In the genomic region with DNA sequence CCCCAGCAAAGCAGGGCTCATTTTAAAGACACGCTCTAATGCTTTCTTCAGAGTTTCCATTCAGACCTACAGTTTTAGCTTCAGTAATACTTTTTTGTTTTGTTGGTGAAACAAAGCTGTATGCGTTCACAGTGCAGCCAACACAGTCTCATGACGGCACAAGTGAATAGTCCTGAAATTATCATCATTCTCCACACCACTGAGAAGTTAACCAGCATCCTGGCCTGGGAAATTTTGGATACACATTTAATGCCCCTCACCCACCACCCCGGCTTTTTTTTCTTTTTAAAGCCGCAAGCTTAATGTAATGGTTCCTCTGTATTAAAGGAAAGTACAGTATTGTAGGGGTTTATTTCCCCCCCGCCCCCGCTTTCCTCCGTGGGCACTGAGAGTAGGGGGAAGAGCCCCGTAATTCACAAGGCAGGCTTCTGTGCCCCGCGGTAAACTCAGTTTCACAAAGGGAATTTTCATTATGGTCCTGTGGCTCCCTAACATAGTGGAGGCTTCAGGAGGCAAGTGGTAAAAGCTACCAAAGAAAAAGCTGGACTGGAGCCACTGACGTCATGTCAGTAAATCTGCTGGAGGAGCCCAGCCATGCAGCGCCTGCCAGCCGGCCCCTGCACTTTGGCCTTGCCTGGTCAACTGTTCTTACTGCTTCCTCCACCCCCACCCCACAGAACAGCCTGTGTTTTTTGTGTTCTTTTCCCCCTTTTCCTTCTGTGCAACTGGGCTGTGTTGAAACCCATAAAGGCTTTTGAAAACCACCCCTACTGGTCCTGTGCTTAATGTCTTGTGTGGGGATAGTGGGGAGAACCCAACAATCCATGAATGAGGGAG, we compare ENCODE assay signal across 1 cellular context.
A peak's percentile ranks its signal among the peaks of the same experiment; 100 is the strongest.
TF ChIP-seq lines count a peak whose summit lies in the region.

No MANE protein-coding gene starts in this region.

TF ChIP-seq in HepG2, 621 proteins besides CTCF, POLR2A, EP300 and RAD21 (continued from another document and continues in another):
- TF ChIP-seq ZNF724P (CRISPR knock-in tag; IDR thresholded peaks at IDR 0.05; ENCODE audit: borderline replicate concordance) (0 out of 2 replicates have a peak, but pooled peaks have one; percentile 21), RERE (CRISPR knock-in tag; IDR thresholded peaks at IDR 0.05; ENCODE audit: low read depth) (no peak), ZNF563 (CRISPR knock-in tag; IDR thresholded peaks at IDR 0.05) (no peak), ZNF354B (CRISPR knock-in tag; IDR thresholded peaks at IDR 0.05) (no peak), TP53 (CRISPR knock-in tag; conservative IDR thresholded peaks at IDR 0.05) (no peak), SRY (CRISPR knock-in tag; IDR thresholded peaks at IDR 0.05) (no peak), ATF2 (CRISPR knock-in tag; IDR thresholded peaks at IDR 0.05) (peak; percentile 99), ZNF557 (CRISPR knock-in tag; IDR thresholded peaks at IDR 0.05) (no peak), ZNF629 (CRISPR knock-in tag; conservative IDR thresholded peaks at IDR 0.05) (no peak), CCAR2 (optimal IDR thresholded peaks at IDR 0.05; ENCODE audit: low read depth, low read length) (no peak), RARA (CRISPR knock-in tag; IDR thresholded peaks at IDR 0.05) (peak; percentile 26; the same call in 1 of the 2 replicates), MEIS2 (CRISPR knock-in tag; IDR thresholded peaks at IDR 0.05) (0 out of 2 replicates have a peak, but pooled peaks have one; percentile 37), KLF13 (CRISPR knock-in tag; IDR thresholded peaks at IDR 0.05) (no peak), ZNF766 (CRISPR knock-in tag; IDR thresholded peaks at IDR 0.05; ENCODE audit: borderline replicate concordance) (no peak), ZNF512 (CRISPR knock-in tag; IDR thresholded peaks at IDR 0.05) (no peak), ZFP36 (IDR thresholded peaks at IDR 0.05; ENCODE audit: borderline replicate concordance, low read depth, low read length, partially characterized antibody) (no peak), ZNF180 (CRISPR knock-in tag; IDR thresholded peaks at IDR 0.05; ENCODE audit: borderline replicate concordance, low read depth) (no peak), HOXA7 (CRISPR knock-in tag; IDR thresholded peaks at IDR 0.05) (no peak), REL (CRISPR knock-in tag; conservative IDR thresholded peaks at IDR 0.05) (no peak), CREM (IDR thresholded peaks at IDR 0.05) (peak; percentile 83), CREM (CRISPR knock-in tag; IDR thresholded peaks at IDR 0.05) (no peak), FOXM1 (CRISPR knock-in tag; IDR thresholded peaks at IDR 0.05) (no peak), ZNF326 (CRISPR knock-in tag; IDR thresholded peaks at IDR 0.05; ENCODE audit: borderline replicate concordance) (no peak), ZNF572 (CRISPR knock-in tag; IDR thresholded peaks at IDR 0.05) (no peak), ZNF878 (CRISPR knock-in tag; IDR thresholded peaks at IDR 0.05) (no peak), TOE1 (CRISPR knock-in tag; IDR thresholded peaks at IDR 0.05) (no peak), ZNF547 (CRISPR knock-in tag; IDR thresholded peaks at IDR 0.05) (no peak), SRSF4 (IDR thresholded peaks at IDR 0.05; ENCODE audit: low read depth, low read length, poor library complexity, severe bottlenecking) (no peak), PBX3 (CRISPR knock-in tag; IDR thresholded peaks at IDR 0.05; ENCODE audit: borderline replicate concordance) (no peak), NFATC3 (CRISPR knock-in tag; IDR thresholded peaks at IDR 0.05) (no peak), PHF5A (CRISPR knock-in tag; IDR thresholded peaks at IDR 0.05; ENCODE audit: low read depth, unreplicated experiment) (no peak), TAF1 (CRISPR knock-in tag; IDR thresholded peaks at IDR 0.05) (0 out of 2 replicates have a peak, but pooled peaks have one; percentile 35), DMAP1 (CRISPR knock-in tag; IDR thresholded peaks at IDR 0.05) (peak; percentile 72; the same call in 1 of the 2 replicates), NFE2 (CRISPR knock-in tag; IDR thresholded peaks at IDR 0.05) (no peak)
- TF ChIP-seq, protein P1, sequence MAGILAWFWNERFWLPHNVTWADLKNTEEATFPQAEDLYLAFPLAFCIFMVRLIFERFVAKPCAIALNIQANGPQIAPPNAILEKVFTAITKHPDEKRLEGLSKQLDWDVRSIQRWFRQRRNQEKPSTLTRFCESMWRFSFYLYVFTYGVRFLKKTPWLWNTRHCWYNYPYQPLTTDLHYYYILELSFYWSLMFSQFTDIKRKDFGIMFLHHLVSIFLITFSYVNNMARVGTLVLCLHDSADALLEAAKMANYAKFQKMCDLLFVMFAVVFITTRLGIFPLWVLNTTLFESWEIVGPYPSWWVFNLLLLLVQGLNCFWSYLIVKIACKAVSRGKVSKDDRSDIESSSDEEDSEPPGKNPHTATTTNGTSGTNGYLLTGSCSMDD (CRISPR knock-in tag; IDR thresholded peaks at IDR 0.05): no peak
- TF ChIP-seq, protein P2, sequence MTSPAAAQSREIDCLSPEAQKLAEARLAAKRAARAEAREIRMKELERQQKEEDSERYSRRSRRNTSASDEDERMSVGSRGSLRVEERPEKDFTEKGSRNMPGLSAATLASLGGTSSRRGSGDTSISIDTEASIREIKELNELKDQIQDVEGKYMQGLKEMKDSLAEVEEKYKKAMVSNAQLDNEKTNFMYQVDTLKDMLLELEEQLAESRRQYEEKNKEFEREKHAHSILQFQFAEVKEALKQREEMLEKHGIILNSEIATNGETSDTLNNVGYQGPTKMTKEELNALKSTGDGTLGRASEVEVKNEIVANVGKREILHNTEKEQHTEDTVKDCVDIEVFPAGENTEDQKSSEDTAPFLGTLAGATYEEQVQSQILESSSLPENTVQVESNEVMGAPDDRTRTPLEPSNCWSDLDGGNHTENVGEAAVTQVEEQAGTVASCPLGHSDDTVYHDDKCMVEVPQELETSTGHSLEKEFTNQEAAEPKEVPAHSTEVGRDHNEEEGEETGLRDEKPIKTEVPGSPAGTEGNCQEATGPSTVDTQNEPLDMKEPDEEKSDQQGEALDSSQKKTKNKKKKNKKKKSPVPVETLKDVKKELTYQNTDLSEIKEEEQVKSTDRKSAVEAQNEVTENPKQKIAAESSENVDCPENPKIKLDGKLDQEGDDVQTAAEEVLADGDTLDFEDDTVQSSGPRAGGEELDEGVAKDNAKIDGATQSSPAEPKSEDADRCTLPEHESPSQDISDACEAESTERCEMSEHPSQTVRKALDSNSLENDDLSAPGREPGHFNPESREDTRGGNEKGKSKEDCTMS (CRISPR knock-in tag; conservative IDR thresholded peaks at IDR 0.05): no peak
- TF ChIP-seq, protein P3, sequence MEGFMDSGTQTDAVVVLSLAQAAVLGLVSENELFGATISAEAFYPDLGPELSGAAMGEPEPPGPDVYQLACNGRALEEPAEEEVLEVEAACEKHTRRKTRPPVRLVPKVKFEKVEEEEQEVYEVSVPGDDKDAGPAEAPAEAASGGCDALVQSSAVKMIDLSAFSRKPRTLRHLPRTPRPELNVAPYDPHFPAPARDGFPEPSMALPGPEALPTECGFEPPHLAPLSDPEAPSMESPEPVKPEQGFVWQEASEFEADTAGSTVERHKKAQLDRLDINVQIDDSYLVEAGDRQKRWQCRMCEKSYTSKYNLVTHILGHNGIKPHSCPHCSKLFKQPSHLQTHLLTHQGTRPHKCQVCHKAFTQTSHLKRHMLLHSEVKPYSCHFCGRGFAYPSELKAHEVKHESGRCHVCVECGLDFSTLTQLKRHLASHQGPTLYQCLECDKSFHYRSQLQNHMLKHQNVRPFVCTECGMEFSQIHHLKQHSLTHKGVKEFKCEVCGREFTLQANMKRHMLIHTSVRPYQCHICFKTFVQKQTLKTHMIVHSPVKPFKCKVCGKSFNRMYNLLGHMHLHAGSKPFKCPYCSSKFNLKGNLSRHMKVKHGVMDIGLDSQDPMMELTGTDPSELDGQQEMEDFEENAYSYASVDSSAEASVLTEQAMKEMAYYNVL (CRISPR knock-in tag; IDR thresholded peaks at IDR 0.05; ENCODE audit: borderline replicate concordance): peak; percentile 79
- TF ChIP-seq, protein P4, sequence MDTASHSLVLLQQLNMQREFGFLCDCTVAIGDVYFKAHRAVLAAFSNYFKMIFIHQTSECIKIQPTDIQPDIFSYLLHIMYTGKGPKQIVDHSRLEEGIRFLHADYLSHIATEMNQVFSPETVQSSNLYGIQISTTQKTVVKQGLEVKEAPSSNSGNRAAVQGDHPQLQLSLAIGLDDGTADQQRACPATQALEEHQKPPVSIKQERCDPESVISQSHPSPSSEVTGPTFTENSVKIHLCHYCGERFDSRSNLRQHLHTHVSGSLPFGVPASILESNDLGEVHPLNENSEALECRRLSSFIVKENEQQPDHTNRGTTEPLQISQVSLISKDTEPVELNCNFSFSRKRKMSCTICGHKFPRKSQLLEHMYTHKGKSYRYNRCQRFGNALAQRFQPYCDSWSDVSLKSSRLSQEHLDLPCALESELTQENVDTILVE (CRISPR knock-in tag; IDR thresholded peaks at IDR 0.05): no peak
- TF ChIP-seq, protein P5, sequence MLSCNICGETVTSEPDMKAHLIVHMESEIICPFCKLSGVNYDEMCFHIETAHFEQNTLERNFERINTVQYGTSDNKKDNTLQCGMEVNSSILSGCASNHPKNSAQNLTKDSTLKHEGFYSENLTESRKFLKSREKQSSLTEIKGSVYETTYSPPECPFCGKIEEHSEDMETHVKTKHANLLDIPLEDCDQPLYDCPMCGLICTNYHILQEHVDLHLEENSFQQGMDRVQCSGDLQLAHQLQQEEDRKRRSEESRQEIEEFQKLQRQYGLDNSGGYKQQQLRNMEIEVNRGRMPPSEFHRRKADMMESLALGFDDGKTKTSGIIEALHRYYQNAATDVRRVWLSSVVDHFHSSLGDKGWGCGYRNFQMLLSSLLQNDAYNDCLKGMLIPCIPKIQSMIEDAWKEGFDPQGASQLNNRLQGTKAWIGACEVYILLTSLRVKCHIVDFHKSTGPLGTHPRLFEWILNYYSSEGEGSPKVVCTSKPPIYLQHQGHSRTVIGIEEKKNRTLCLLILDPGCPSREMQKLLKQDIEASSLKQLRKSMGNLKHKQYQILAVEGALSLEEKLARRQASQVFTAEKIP (CRISPR knock-in tag; IDR thresholded peaks at IDR 0.05; ENCODE audit: borderline replicate concordance): no peak
